Comparison of ENCODE assay signal across 1 cellular context in the genomic region with DNA sequence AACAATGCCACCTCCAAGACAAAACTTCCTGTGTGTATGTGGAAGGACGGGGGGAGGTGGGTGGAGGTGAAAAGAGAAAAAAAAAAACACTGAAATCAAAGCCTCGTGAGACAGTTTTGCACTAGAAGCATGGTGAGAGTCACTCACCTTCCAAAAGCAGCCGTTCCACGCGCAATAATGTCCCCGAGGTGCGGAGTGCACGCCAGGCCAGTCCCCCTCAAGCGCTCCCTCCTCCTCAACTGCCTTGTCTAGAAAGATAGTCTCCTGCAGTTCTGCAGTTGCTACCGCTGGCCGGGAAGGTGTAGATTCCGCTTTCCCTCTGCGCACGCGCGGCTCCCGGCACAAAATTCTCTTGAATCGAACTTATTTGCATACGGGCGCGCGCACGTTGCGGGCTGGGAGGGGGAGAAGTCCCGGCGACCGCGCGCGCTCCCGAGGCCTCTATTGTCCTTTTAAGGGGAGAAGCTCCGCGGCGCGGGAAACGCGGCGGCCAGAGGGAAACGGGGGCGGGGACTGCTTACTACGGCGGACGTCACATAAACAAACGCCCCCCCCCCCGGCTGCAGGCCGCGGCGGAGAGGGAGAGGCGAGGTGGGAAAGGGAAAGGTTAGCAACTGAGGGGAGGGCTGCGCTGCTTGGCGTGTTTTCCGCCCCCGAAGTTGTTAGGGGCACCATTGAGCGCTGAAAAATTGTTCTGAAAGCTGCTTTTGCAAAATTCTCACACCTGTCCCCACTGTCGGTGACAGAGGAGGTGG.
TF ChIP-seq lines count a peak whose summit lies in the region.

A gene with protein sequence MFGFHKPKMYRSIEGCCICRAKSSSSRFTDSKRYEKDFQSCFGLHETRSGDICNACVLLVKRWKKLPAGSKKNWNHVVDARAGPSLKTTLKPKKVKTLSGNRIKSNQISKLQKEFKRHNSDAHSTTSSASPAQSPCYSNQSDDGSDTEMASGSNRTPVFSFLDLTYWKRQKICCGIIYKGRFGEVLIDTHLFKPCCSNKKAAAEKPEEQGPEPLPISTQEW (minus strand): TSS at position 274 of the 755 bp plus-strand sequence. CDS start 27,946 bp downstream, outside the sequence.

TF ChIP-seq in HepG2, 621 proteins besides CTCF, POLR2A, EP300 and RAD21 (continued from another document and continues in another):
- TF ChIP-seq, protein P1, sequence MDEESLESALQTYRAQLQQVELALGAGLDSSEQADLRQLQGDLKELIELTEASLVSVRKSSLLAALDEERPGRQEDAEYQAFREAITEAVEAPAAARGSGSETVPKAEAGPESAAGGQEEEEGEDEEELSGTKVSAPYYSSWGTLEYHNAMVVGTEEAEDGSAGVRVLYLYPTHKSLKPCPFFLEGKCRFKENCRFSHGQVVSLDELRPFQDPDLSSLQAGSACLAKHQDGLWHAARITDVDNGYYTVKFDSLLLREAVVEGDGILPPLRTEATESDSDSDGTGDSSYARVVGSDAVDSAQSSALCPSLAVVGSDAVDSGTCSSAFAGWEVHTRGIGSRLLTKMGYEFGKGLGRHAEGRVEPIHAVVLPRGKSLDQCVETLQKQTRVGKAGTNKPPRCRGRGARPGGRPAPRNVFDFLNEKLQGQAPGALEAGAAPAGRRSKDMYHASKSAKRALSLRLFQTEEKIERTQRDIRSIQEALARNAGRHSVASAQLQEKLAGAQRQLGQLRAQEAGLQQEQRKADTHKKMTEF (CRISPR knock-in tag; IDR thresholded peaks at IDR 0.05) = peak; percentile 65; the same call in 1 of the 2 replicates
- TF ChIP-seq KAT8 (CRISPR knock-in tag; IDR thresholded peaks at IDR 0.05) (peak; percentile 25; the same call in 1 of the 2 replicates), TAF1 (CRISPR knock-in tag; IDR thresholded peaks at IDR 0.05) (peak; percentile 95), ZNF777 (CRISPR knock-in tag; IDR thresholded peaks at IDR 0.05) (no peak), ZSCAN12 (CRISPR knock-in tag; IDR thresholded peaks at IDR 0.05) (no peak), RFXAP (CRISPR knock-in tag; IDR thresholded peaks at IDR 0.05; ENCODE audit: borderline replicate concordance) (peak; percentile 39; the same call in 1 of the 2 replicates), ZNF446 (CRISPR knock-in tag; IDR thresholded peaks at IDR 0.05) (no peak; the same call in 1 of the 2 replicates), SALL1 (CRISPR knock-in tag; IDR thresholded peaks at IDR 0.05) (peak; percentile 74), SIN3A (IDR thresholded peaks at IDR 0.05; ENCODE audit: borderline replicate concordance, low read depth, low read length) (peak; percentile 63; the same call in 1 of the 2 replicates), CBX2 (IDR thresholded peaks at IDR 0.05; ENCODE audit: low read depth, low read length) (0 out of 2 replicates have a peak, but pooled peaks have one; percentile 58), CBX2 (CRISPR knock-in tag; IDR thresholded peaks at IDR 0.05; ENCODE audit: low read depth) (no peak), MYC (CRISPR knock-in tag; IDR thresholded peaks at IDR 0.05; ENCODE audit: borderline replicate concordance) (peak; percentile 11; the same call in 1 of the 2 replicates), ZNF614 (CRISPR knock-in tag; IDR thresholded peaks at IDR 0.05; ENCODE audit: borderline replicate concordance) (0 out of 2 replicates have a peak, but pooled peaks have one; percentile 23), SOX5 (CRISPR knock-in tag; IDR thresholded peaks at IDR 0.05; ENCODE audit: borderline replicate concordance) (peak; percentile 73; the same call in 1 of the 2 replicates), SALL2 (CRISPR knock-in tag; IDR thresholded peaks at IDR 0.05) (peak; percentile 54; the same call in 1 of the 2 replicates), BCL6 (CRISPR knock-in tag; IDR thresholded peaks at IDR 0.05) (no peak), GATA4 (IDR thresholded peaks at IDR 0.05; ENCODE audit: borderline replicate concordance, low read depth) (peak; percentile 32; the same call in 1 of the 2 replicates), ONECUT2 (CRISPR knock-in tag; IDR thresholded peaks at IDR 0.05) (0 out of 2 replicates have a peak, but pooled peaks have one; percentile 12), PAWR (CRISPR knock-in tag; IDR thresholded peaks at IDR 0.05; ENCODE audit: borderline replicate concordance) (no peak), TARDBP (CRISPR knock-in tag; IDR thresholded peaks at IDR 0.05) (no peak), NR3C1 (CRISPR knock-in tag; IDR thresholded peaks at IDR 0.05) (no peak), ZSCAN30 (CRISPR knock-in tag; IDR thresholded peaks at IDR 0.05) (peak; percentile 76; the same call in 1 of the 2 replicates), ZNF788 (CRISPR knock-in tag; IDR thresholded peaks at IDR 0.05; ENCODE audit: borderline replicate concordance) (no peak), MEIS2 (CRISPR knock-in tag; IDR thresholded peaks at IDR 0.05) (peak; percentile 40; the same call in 1 of the 2 replicates), ZFX (CRISPR knock-in tag; IDR thresholded peaks at IDR 0.05; ENCODE audit: low read depth) (peak; percentile 64), HNRNPLL (IDR thresholded peaks at IDR 0.05; ENCODE audit: low read depth, low read length, poor library complexity, severe bottlenecking) (peak; percentile 54), ATF1 (CRISPR knock-in tag; IDR thresholded peaks at IDR 0.05) (peak; percentile 66), ZNF124 (CRISPR knock-in tag; IDR thresholded peaks at IDR 0.05) (no peak; the same call in 1 of the 2 replicates), NCOA1 (CRISPR knock-in tag; IDR thresholded peaks at IDR 0.05) (no peak), HDAC1 (CRISPR knock-in tag; IDR thresholded peaks at IDR 0.05) (peak; percentile 40; the same call in 1 of the 2 replicates), ZFY (CRISPR knock-in tag; IDR thresholded peaks at IDR 0.05) (peak; percentile 55), HNF4A (CRISPR knock-in tag; IDR thresholded peaks at IDR 0.05) (peak; percentile 11; the same call in 1 of the 2 replicates), ZNF3 (CRISPR knock-in tag; IDR thresholded peaks at IDR 0.05) (no peak), PCBP2 (optimal IDR thresholded peaks at IDR 0.05; ENCODE audit: low read depth, low read length, poor library complexity, severe bottlenecking) (no peak)
- TF ChIP-seq, protein P2, sequence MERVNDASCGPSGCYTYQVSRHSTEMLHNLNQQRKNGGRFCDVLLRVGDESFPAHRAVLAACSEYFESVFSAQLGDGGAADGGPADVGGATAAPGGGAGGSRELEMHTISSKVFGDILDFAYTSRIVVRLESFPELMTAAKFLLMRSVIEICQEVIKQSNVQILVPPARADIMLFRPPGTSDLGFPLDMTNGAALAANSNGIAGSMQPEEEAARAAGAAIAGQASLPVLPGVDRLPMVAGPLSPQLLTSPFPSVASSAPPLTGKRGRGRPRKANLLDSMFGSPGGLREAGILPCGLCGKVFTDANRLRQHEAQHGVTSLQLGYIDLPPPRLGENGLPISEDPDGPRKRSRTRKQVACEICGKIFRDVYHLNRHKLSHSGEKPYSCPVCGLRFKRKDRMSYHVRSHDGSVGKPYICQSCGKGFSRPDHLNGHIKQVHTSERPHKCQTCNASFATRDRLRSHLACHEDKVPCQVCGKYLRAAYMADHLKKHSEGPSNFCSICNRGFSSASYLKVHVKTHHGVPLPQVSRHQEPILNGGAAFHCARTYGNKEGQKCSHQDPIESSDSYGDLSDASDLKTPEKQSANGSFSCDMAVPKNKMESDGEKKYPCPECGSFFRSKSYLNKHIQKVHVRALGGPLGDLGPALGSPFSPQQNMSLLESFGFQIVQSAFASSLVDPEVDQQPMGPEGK (CRISPR knock-in tag; IDR thresholded peaks at IDR 0.05) = peak; percentile 94
- TF ChIP-seq, protein P3, sequence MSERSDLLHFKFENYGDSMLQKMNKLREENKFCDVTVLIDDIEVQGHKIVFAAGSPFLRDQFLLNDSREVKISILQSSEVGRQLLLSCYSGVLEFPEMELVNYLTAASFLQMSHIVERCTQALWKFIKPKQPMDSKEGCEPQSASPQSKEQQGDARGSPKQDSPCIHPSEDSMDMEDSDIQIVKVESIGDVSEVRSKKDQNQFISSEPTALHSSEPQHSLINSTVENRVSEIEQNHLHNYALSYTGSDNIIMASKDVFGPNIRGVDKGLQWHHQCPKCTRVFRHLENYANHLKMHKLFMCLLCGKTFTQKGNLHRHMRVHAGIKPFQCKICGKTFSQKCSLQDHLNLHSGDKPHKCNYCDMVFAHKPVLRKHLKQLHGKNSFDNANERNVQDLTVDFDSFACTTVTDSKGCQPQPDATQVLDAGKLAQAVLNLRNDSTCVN (CRISPR knock-in tag; IDR thresholded peaks at IDR 0.05; ENCODE audit: borderline replicate concordance) = 0 out of 2 replicates have a peak, but pooled peaks have one; percentile 17
- TF ChIP-seq, protein P4, sequence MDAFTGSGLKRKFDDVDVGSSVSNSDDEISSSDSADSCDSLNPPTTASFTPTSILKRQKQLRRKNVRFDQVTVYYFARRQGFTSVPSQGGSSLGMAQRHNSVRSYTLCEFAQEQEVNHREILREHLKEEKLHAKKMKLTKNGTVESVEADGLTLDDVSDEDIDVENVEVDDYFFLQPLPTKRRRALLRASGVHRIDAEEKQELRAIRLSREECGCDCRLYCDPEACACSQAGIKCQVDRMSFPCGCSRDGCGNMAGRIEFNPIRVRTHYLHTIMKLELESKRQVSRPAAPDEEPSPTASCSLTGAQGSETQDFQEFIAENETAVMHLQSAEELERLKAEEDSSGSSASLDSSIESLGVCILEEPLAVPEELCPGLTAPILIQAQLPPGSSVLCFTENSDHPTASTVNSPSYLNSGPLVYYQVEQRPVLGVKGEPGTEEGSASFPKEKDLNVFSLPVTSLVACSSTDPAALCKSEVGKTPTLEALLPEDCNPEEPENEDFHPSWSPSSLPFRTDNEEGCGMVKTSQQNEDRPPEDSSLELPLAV (CRISPR knock-in tag; conservative IDR thresholded peaks at IDR 0.05; ENCODE audit: low read depth) = no peak
- TF ChIP-seq, protein P5, sequence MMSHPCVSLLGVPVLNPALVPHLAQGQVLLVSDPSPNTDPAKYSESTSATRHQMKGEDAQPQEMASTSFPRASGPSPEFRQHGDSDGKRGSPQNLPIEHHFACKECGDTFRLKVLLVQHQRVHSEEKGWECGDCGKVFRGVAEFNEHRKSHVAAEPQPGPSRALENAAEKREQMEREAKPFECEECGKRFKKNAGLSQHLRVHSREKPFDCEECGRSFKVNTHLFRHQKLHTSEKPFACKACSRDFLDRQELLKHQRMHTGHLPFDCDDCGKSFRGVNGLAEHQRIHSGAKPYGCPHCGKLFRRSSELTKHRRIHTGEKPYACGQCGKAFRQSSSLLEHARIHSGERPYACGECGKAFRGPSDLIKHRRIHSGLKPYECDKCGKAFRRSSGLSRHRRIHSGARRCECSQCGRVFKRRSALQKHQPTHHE (CRISPR knock-in tag; IDR thresholded peaks at IDR 0.05; ENCODE audit: borderline replicate concordance) = 0 out of 2 replicates have a peak, but pooled peaks have one; percentile 32
- TF ChIP-seq, protein P6, sequence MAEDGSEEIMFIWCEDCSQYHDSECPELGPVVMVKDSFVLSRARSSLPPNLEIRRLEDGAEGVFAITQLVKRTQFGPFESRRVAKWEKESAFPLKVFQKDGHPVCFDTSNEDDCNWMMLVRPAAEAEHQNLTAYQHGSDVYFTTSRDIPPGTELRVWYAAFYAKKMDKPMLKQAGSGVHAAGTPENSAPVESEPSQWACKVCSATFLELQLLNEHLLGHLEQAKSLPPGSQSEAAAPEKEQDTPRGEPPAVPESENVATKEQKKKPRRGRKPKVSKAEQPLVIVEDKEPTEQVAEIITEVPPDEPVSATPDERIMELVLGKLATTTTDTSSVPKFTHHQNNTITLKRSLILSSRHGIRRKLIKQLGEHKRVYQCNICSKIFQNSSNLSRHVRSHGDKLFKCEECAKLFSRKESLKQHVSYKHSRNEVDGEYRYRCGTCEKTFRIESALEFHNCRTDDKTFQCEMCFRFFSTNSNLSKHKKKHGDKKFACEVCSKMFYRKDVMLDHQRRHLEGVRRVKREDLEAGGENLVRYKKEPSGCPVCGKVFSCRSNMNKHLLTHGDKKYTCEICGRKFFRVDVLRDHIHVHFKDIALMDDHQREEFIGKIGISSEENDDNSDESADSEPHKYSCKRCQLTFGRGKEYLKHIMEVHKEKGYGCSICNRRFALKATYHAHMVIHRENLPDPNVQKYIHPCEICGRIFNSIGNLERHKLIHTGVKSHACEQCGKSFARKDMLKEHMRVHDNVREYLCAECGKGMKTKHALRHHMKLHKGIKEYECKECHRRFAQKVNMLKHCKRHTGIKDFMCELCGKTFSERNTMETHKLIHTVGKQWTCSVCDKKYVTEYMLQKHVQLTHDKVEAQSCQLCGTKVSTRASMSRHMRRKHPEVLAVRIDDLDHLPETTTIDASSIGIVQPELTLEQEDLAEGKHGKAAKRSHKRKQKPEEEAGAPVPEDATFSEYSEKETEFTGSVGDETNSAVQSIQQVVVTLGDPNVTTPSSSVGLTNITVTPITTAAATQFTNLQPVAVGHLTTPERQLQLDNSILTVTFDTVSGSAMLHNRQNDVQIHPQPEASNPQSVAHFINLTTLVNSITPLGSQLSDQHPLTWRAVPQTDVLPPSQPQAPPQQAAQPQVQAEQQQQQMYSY (CRISPR knock-in tag; IDR thresholded peaks at IDR 0.05) = no peak
- TF ChIP-seq, protein P7, sequence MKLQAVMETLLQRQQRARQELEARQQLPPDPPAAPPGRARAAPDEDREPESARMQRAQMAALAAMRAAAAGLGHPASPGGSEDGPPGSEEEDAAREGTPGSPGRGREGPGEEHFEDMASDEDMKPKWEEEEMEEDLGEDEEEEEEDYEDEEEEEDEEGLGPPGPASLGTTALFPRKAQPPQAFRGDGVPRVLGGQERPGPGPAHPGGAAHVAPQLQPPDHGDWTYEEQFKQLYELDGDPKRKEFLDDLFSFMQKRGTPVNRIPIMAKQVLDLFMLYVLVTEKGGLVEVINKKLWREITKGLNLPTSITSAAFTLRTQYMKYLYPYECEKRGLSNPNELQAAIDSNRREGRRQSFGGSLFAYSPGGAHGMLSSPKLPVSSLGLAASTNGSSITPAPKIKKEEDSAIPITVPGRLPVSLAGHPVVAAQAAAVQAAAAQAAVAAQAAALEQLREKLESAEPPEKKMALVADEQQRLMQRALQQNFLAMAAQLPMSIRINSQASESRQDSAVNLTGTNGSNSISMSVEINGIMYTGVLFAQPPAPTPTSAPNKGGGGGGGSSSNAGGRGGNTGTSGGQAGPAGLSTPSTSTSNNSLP (IDR thresholded peaks at IDR 0.05; ENCODE audit: low read depth, low read length) = peak; percentile 50; the same call in 1 of the 2 replicates
- TF ChIP-seq, protein P8, sequence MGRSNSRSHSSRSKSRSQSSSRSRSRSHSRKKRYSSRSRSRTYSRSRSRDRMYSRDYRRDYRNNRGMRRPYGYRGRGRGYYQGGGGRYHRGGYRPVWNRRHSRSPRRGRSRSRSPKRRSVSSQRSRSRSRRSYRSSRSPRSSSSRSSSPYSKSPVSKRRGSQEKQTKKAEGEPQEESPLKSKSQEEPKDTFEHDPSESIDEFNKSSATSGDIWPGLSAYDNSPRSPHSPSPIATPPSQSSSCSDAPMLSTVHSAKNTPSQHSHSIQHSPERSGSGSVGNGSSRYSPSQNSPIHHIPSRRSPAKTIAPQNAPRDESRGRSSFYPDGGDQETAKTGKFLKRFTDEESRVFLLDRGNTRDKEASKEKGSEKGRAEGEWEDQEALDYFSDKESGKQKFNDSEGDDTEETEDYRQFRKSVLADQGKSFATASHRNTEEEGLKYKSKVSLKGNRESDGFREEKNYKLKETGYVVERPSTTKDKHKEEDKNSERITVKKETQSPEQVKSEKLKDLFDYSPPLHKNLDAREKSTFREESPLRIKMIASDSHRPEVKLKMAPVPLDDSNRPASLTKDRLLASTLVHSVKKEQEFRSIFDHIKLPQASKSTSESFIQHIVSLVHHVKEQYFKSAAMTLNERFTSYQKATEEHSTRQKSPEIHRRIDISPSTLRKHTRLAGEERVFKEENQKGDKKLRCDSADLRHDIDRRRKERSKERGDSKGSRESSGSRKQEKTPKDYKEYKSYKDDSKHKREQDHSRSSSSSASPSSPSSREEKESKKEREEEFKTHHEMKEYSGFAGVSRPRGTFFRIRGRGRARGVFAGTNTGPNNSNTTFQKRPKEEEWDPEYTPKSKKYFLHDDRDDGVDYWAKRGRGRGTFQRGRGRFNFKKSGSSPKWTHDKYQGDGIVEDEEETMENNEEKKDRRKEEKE (IDR thresholded peaks at IDR 0.05) = no peak
